In the genomic region with DNA sequence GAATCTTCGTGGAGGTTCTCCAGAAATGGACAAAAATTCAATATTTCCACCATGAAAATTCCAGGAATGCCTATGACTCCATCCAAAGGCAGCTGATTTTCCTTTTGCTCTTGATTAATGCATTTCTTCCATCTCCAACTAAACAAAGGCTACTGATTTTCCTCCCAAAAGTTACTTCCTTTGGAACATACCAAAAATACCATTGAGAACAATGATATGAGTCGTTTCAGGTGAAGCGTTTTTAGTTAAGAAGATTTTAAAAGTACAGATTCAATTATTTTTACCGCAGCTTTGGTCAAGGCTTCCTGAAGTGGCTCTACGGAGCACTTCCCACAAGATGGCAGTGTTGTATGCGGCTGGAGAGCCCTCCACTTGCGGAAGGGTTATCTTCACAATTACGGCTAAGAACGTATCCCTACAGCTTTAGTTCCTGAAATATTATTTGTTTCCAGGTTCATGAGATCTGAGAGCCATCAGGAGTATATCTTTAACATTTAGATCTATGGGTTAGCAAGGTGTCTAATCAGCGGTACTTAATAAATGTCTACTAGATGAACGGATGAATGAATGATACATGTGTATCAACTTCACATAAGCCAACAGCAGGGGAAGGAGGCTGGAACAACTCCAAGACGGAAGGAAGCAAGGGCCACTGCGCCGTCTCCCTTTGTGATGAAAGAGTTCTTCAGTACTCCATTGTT, we compare ENCODE assay signal across 8 cellular contexts. TPM values are rescaled to one million over a fixed set of nuclear protein-coding genes. Genes with fewer than 3 reads are reported as not detected.
DNase-seq lines count a peak whose midpoint lies in the region; ATAC-seq, FAIRE-seq and TF ChIP-seq lines count a peak whose summit lies in the region.

No MANE protein-coding gene starts in this region.

- FAIRE-seq in GM12892 (lab: Jason Lieb, UNC), result peak; percentile 87

- no peak for TF ChIP-seq POLR2A in GM12892 (IDR thresholded peaks at IDR 0.05; ENCODE audit: low read depth, low read length)

- TF ChIP-seq CTCF in epithelial cell of esophagus (IDR thresholded peaks at IDR 0.05; ENCODE audit: insufficient read depth, low read depth, low read length, missing control alignments), result peak; percentile 96

- no peak overlapping the region for H3K4me3 ChIP-seq in epithelial cell of esophagus (ENCODE audit: low read length)

- DNase-seq in AG20443 (ENCODE audit: low spot score) (peak; percentile 75), GM12892 (ENCODE audit: insufficient read length) (no peak), NCI-H2171 (lab: John Stamatoyannopoulos, UW) (peak; percentile 45), epithelial cell of esophagus (ENCODE audit: low read depth) (peak; percentile 67), middle frontal gyrus (ENCODE audit: extremely low spot score, low spot score) (peak; percentile 24)
- DNase-seq in activated CD4-positive, alpha-beta T cell treated with anti-CD3 and anti-CD28 coated beads, Interleukin-2, amount 50 U/mL, for 1 hour, result peak; percentile 12
- peak; percentile 51 for DNase-seq in stimulated activated naive CD8-positive, alpha-beta T cell treated with anti-CD3 and anti-CD28 coated beads, Interleukin-15, Interleukin-2, amounts not matched to agents 100 U/mL and 50 U/mL, for 24 hours

- peak; percentile 43 for ATAC-seq in stimulated activated naive CD8-positive, alpha-beta T cell treated with anti-CD3 and anti-CD28 coated beads, Interleukin-15, Interleukin-2, amounts not matched to agents 100 U/mL and 50 U/mL, for 24 hours
- ATAC-seq in HG02840 (IDR thresholded peaks at IDR 0.05; ENCODE audit: low FRiP score, unreplicated experiment), result no peak

RNA-seq across cellular contexts. Expression of a gene that starts 35.9 kb away (rescaled TPM):
- polyA plus RNA-seq in GM12892 (2012; ENCODE audit: missing spikeins), result 3.3 TPM

RNA-seq across cellular contexts. Expression of a gene that starts 48.5 kb away (rescaled TPM):
- polyA plus RNA-seq in GM12892 (2012; ENCODE audit: missing spikeins), result 0.28 TPM

RNA-seq across cellular contexts. Expression of a gene that starts 48.6 kb away (rescaled TPM):
- not detected for polyA plus RNA-seq in GM12892 (2012; ENCODE audit: missing spikeins)
